ENCODE assay signal across 1 cellular context in genomic region chr13:98220188-98220765, GRCh38.
TF ChIP-seq lines count a peak whose summit lies in the region.

No MANE protein-coding gene starts in this region.

TF ChIP-seq in IMR-90, 13 proteins besides CTCF, POLR2A, EP300 and RAD21 (continued from another document):
- no peak for TF ChIP-seq NFE2L2 (IDR thresholded peaks at IDR 0.05; ENCODE audit: low read depth, low read length)
- TF ChIP-seq, protein P1, sequence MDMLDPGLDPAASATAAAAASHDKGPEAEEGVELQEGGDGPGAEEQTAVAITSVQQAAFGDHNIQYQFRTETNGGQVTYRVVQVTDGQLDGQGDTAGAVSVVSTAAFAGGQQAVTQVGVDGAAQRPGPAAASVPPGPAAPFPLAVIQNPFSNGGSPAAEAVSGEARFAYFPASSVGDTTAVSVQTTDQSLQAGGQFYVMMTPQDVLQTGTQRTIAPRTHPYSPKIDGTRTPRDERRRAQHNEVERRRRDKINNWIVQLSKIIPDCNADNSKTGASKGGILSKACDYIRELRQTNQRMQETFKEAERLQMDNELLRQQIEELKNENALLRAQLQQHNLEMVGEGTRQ (IDR thresholded peaks at IDR 0.05; ENCODE audit: low read depth, low read length), result no peak
- TF ChIP-seq CEBPB (IDR thresholded peaks at IDR 0.05; ENCODE audit: low read depth, low read length), result no peak
- no peak for TF ChIP-seq FOS (IDR thresholded peaks at IDR 0.05; ENCODE audit: low read depth, low read length)
- no peak for TF ChIP-seq RCOR1 (IDR thresholded peaks at IDR 0.05; ENCODE audit: insufficient replicate concordance, low read length)
- no peak for TF ChIP-seq BHLHE40 (IDR thresholded peaks at IDR 0.05; ENCODE audit: low read depth, low read length)
- TF ChIP-seq RFX5 (IDR thresholded peaks at IDR 0.05; ENCODE audit: low read depth, low read length), result no peak
- no peak for TF ChIP-seq SMC3 (IDR thresholded peaks at IDR 0.05; ENCODE audit: low read depth, low read length)
- TF ChIP-seq MXI1 (IDR thresholded peaks at IDR 0.05; ENCODE audit: borderline replicate concordance, low read depth, low read length), result no peak
TF ChIP-seq in IMR-90: peak in this region for 0.
